ENCODE assay signal across 8 cellular contexts in the genomic region with DNA sequence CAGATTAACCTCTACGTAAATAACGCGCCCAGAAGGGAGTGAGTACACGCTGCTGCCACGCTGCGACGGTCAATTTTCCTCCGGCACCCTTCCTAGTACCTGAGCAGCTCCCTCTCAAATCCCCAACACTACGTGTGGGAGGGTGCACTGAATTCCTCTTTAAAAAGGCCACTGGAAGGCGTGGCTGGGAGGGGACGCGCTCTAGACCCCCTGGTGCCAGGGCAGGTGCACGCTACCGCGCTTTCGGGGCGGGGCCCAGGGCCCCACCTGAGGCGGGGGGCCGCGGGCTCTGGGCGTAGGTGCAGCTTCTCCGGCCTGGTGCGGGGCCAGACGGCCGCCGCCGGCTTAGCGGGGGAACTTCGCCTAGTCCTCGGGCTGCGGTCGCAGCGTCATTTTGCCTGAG. TPM values are rescaled to one million over a fixed set of nuclear protein-coding genes. Genes with fewer than 3 reads are reported as not detected.
A peak's percentile ranks its signal among the peaks of the same experiment; 100 is the strongest.
DNase-seq lines count a peak whose midpoint lies in the region; ATAC-seq, FAIRE-seq and TF ChIP-seq lines count a peak whose summit lies in the region.

No MANE protein-coding gene starts in this region.

- peaks cover 20% of the 10 kb centered on the region for H3K36me3 ChIP-seq in CD4-positive, alpha-beta memory T cell (ENCODE audit: insufficient read depth, low read length)
- H3K36me3 ChIP-seq in astrocyte (ENCODE audit: insufficient read depth, low read length) (peaks cover 9% of the 10 kb centered on the region), iPS-18a (ENCODE audit: control insufficient read depth, low read depth, low read length) (peaks cover 35% of the 10 kb centered on the region)

- H3K4me3 Mint-ChIP-seq in CD4-positive, alpha-beta memory T cell, result peak overlapping the region; percentile 96 to 99 (median 98)
- H3K4me3 Mint-ChIP-seq in astrocyte (ENCODE audit: unreplicated experiment), result peak overlapping the region; percentile 93

- peak overlapping the region; percentile 79 for H2AFZ ChIP-seq in astrocyte (ENCODE audit: low read depth, low read length)

- POLR2A ChIA-PET in CD4-positive, alpha-beta memory T cell (lab: Charles Lee; ENCODE audit: partially characterized antibody), result interaction anchor here (1.6 to 21.4 kb wide), 6 partner anchors 11 to 198 kb away, joined by 4 to 823 read pairs (median 146); a partner anchor contains a TSS

- peak; percentile 32 for ATAC-seq in GM18909 (IDR thresholded peaks at IDR 0.05; ENCODE audit: poor library complexity, unreplicated experiment)
- ATAC-seq in HG03103 (IDR thresholded peaks at IDR 0.05; ENCODE audit: low read depth, unreplicated experiment), result peak; percentile 13

- no peaks in the 10 kb centered on the region for H3K9me3 ChIP-seq in CD4-positive, alpha-beta memory T cell (ENCODE audit: control insufficient read depth in 1 of 2, low read length in 2 of 2)
- H3K9me3 ChIP-seq in astrocyte (ENCODE audit: insufficient read depth, low read depth, low read length) (no peaks in the 10 kb centered on the region), iPS-18a (ENCODE audit: control insufficient read depth, low read depth, low read length) (no peaks in the 10 kb centered on the region)

- peak overlapping the region; percentile 91 for H3K9ac ChIP-seq in astrocyte (ENCODE audit: low read length)
- peak overlapping the region; percentile 77 for H3K9ac ChIP-seq in iPS-18a (ENCODE audit: low read length)

- H3K27me3 Mint-ChIP-seq in CD4-positive, alpha-beta memory T cell, result peaks cover 0 to 2% of the 10 kb centered on the region in 2 donors
- no peaks in the 10 kb centered on the region for H3K27me3 Mint-ChIP-seq in astrocyte (ENCODE audit: low read depth, unreplicated experiment)

- peaks cover 28% of the 10 kb centered on the region for H4K20me1 ChIP-seq in astrocyte (ENCODE audit: insufficient read depth, low read length)

- peaks cover 36% of the 10 kb centered on the region for H3K79me2 ChIP-seq in astrocyte (ENCODE audit: insufficient read depth, low read length)

- H3K4me2 ChIP-seq in astrocyte (ENCODE audit: low read length), result peak overlapping the region; percentile 96

- peak overlapping the region; percentile 90 for H3K27ac ChIP-seq in CD4-positive, alpha-beta memory T cell (ENCODE audit: low read depth, low read length)
- peak overlapping the region; percentile 96 for H3K27ac ChIP-seq in astrocyte (ENCODE audit: low read depth, low read length)
- H3K27ac ChIP-seq in iPS-18a (ENCODE audit: low read length), result peak overlapping the region; percentile 67
- H3K27ac ChIP-seq in skin epidermis, result peak overlapping the region; percentile 55 to 99 (median 97)

- no peak for DNase-seq in CD4-positive, alpha-beta memory T cell
- DNase-seq in NCI-H2196 treated with DMSO at 0.1 percent for 48 hours (lab: John Stamatoyannopoulos, UW; ENCODE audit: unreplicated experiment), result peak; percentile 83
- DNase-seq in astrocyte (ENCODE audit: low read depth), result no peak
- no peak for DNase-seq in central memory CD4-positive, alpha-beta T cell

- H3K27me3 ChIP-seq in CD4-positive, alpha-beta memory T cell (ENCODE audit: insufficient read depth, low read length), result no peaks in the 10 kb centered on the region
- H3K27me3 ChIP-seq in astrocyte (ENCODE audit: insufficient read depth, low read length) (no peaks in the 10 kb centered on the region), iPS-18a (ENCODE audit: control insufficient read depth, insufficient read depth, low read length) (no peaks in the 10 kb centered on the region)

- H3K9me3 Mint-ChIP-seq in CD4-positive, alpha-beta memory T cell, result peaks cover 0 to 2% (median 0%) of the 10 kb centered on the region in 8 donors
- H3K9me3 Mint-ChIP-seq in astrocyte (ENCODE audit: unreplicated experiment), result no peaks in the 10 kb centered on the region

- peak overlapping the region; percentile 11 to 88 for H3K4me3 ChIP-seq in CD4-positive, alpha-beta memory T cell (ENCODE audit: low read length in 2 of 2)
- peak overlapping the region; percentile 75 for H3K4me3 ChIP-seq in astrocyte (ENCODE audit: insufficient read depth, low read depth, low read length)
- peak overlapping the region; percentile 82 for H3K4me3 ChIP-seq in iPS-18a (ENCODE audit: low read length)
- H3K4me3 ChIP-seq in skin epidermis, result peak overlapping the region; percentile 69 to 87 (median 80)

- FAIRE-seq in astrocyte (lab: Jason Lieb, UNC), result no peak

- CTCF ChIA-PET in CD4-positive, alpha-beta memory T cell (lab: Charles Lee; ENCODE audit: partially characterized antibody), result interaction anchor here (0.7 to 8.1 kb wide), 8 partner anchors 9 to 63 kb away, joined by 4 to 67 read pairs (median 5); a partner anchor contains a TSS

- H3K27ac Mint-ChIP-seq in CD4-positive, alpha-beta memory T cell, result peak overlapping the region; percentile 99 to 100 (median 99)
- peak overlapping the region; percentile 92 for H3K27ac Mint-ChIP-seq in astrocyte (ENCODE audit: unreplicated experiment)

- intact Hi-C loops in CD4-positive, alpha-beta memory T cell (cut with micrococcal nuclease), result loop anchor here (1.0 to 10.0 kb wide), 8 partner anchors 19 to 779 kb away; a partner anchor contains a TSS

- H3K4me1 ChIP-seq in CD4-positive, alpha-beta memory T cell (ENCODE audit: insufficient read depth, low read length), result peaks cover 72% of the 10 kb centered on the region
- H3K4me1 ChIP-seq in astrocyte (ENCODE audit: insufficient read depth, low read length), result peaks cover 18% of the 10 kb centered on the region
- peaks cover 4% of the 10 kb centered on the region for H3K4me1 ChIP-seq in iPS-18a (ENCODE audit: control insufficient read depth, low read depth, low read length)

- peaks cover 12 to 53% of the 10 kb centered on the region in 2 donors for H3K36me3 Mint-ChIP-seq in CD4-positive, alpha-beta memory T cell
- peaks cover 3% of the 10 kb centered on the region for H3K36me3 Mint-ChIP-seq in astrocyte (ENCODE audit: low read depth, unreplicated experiment)

- no peak for TF ChIP-seq CTCF in astrocyte (IDR thresholded peaks at IDR 0.05; ENCODE audit: insufficient read depth, low read depth, low read length)

- peaks cover 38 to 80% (median 51%) of the 10 kb centered on the region in 4 donors for H3K4me1 Mint-ChIP-seq in CD4-positive, alpha-beta memory T cell
- H3K4me1 Mint-ChIP-seq in astrocyte (ENCODE audit: low read depth, unreplicated experiment), result peaks cover 26% of the 10 kb centered on the region

RNA-seq across cellular contexts. Expression of a gene that starts 0.7 kb away (rescaled TPM):
- 100 to 1,000 TPM; 262 to 280 TPM for total RNA-seq in CD4-positive, alpha-beta memory T cell
- 100 to 1,000 TPM in 1 of 2 donors, 10 to 100 TPM in 1; 10.7 to 141 TPM for polyA plus RNA-seq in CD4-positive, alpha-beta memory T cell
- total RNA-seq in astrocyte, result 24.4 and 28.1 TPM in 2 replicates

RNA-seq across cellular contexts. Expression of a gene that starts 33.4 kb away (rescaled TPM):
- total RNA-seq in CD4-positive, alpha-beta memory T cell, result 100 to 1,000 TPM; 135 TPM
- 100 to 1,000 TPM; 213 to 281 TPM for polyA plus RNA-seq in CD4-positive, alpha-beta memory T cell
- 120 and 128 TPM in 2 replicates for total RNA-seq in astrocyte
